In the genomic region with DNA sequence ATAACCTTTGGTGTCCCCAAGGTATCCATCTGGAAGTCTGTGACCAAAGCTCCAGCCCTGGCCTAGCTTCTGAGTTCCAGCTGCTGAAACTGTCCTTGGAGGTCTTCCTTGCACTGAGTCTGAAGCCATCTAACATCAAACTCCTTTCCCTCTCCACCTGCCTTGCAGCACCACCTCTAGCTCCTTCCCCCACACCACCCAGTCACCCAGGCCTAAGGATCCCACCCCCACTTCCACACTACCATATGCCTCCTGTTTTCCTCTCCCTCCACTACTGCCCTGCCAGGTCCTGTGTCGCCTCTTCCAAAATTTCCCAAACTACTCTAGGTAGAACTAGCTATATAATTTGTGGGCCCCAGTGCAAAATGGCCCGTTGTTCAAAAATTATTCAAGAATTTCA, we compare ENCODE assay signal across 1 cellular context.
TF ChIP-seq lines count a peak whose summit lies in the region.

No MANE protein-coding gene starts in this region.

TF ChIP-seq in H1, 55 proteins besides CTCF, POLR2A, EP300 and RAD21:
- no peak for TF ChIP-seq FOSL1 (IDR thresholded peaks at IDR 0.05; ENCODE audit: insufficient read depth, low read depth, low read length)
- TF ChIP-seq GABPA (IDR thresholded peaks at IDR 0.05; ENCODE audit: borderline replicate concordance, insufficient read depth, low read length), result no peak
- TF ChIP-seq ZNF274 (IDR thresholded peaks at IDR 0.05; ENCODE audit: borderline replicate concordance, extremely low read depth, low read length), result no peak
- no peak for TF ChIP-seq SP4 (IDR thresholded peaks at IDR 0.05; ENCODE audit: low read length)
- TF ChIP-seq SP2 (IDR thresholded peaks at IDR 0.05; ENCODE audit: low read length), result no peak
- TF ChIP-seq, protein P1, sequence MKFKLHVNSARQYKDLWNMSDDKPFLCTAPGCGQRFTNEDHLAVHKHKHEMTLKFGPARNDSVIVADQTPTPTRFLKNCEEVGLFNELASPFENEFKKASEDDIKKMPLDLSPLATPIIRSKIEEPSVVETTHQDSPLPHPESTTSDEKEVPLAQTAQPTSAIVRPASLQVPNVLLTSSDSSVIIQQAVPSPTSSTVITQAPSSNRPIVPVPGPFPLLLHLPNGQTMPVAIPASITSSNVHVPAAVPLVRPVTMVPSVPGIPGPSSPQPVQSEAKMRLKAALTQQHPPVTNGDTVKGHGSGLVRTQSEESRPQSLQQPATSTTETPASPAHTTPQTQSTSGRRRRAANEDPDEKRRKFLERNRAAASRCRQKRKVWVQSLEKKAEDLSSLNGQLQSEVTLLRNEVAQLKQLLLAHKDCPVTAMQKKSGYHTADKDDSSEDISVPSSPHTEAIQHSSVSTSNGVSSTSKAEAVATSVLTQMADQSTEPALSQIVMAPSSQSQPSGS (IDR thresholded peaks at IDR 0.05; ENCODE audit: low read length), result no peak
- no peak for TF ChIP-seq HDAC6 (IDR thresholded peaks at IDR 0.05; ENCODE audit: low read depth, low read length)
- TF ChIP-seq SP1 (IDR thresholded peaks at IDR 0.05; ENCODE audit: low read depth, low read length), result no peak
- no peak for TF ChIP-seq ASH2L (IDR thresholded peaks at IDR 0.05; ENCODE audit: low read length)
